Comparison of ENCODE assay signal across 8 cellular contexts in genomic region chr2:173962583-173963110, GRCh38. TPM values are rescaled to one million over a fixed set of nuclear protein-coding genes. Genes with fewer than 3 reads are reported as not detected.
DNase-seq lines count a peak whose midpoint lies in the region; ATAC-seq, FAIRE-seq and TF ChIP-seq lines count a peak whose summit lies in the region.

No MANE protein-coding gene starts in this region.

- peaks cover 2% of the 10 kb centered on the region; the same call in 1 of the 2 replicates for H3K36me3 ChIP-seq in Caco-2 (ENCODE audit: control insufficient read depth, insufficient read depth, low read length)

- POLR2A ChIA-PET in Caco-2 (lab: Charles Lee) = no interaction called here

- DNase-seq in Caco-2 (no peak), LNCaP clone FGC (ENCODE audit: low read depth) (no peak), GM12891 (ENCODE audit: insufficient read length, low spot score) (no peak), NCI-H774 (lab: John Stamatoyannopoulos, UW) (no peak)
- DNase-seq in natural killer cell treated with Interleukin-12 subunit alpha and Interleukin-12 subunit beta and Interleukin-15 and Interleukin-18, amount 100 ng/mL, for 72 hours (ENCODE audit: low spot score) = no peak
- DNase-seq in activated CD4-positive, CD25-positive, alpha-beta regulatory T cell treated with anti-CD3 and anti-CD28 coated beads, Interleukin-2, amount 50 U/mL, for 72 hours = no peak

- no peaks in the 10 kb centered on the region for H3K9me3 Mint-ChIP-seq in Caco-2 (ENCODE audit: unreplicated experiment)
- no peaks in the 10 kb centered on the region for H3K9me3 Mint-ChIP-seq in natural killer cell treated with Interleukin-12 subunit alpha and Interleukin-12 subunit beta and Interleukin-15 and Interleukin-18, amount 100 ng/mL, for 72 hours

- H3K36me3 Mint-ChIP-seq in Caco-2 (ENCODE audit: insufficient read depth, unreplicated experiment) = peaks cover 77% of the 10 kb centered on the region
- H3K36me3 Mint-ChIP-seq in natural killer cell treated with Interleukin-12 subunit alpha and Interleukin-12 subunit beta and Interleukin-15 and Interleukin-18, amount 100 ng/mL, for 72 hours = peaks cover 15% of the 10 kb centered on the region

- TF ChIP-seq POLR2A in GM12891 (IDR thresholded peaks at IDR 0.05; ENCODE audit: low read depth, low read length) = no peak

- CTCF ChIA-PET in Caco-2 (lab: Charles Lee) = interaction anchor here (0.6 to 1.1 kb wide), 2 partner anchors 78 to 363 kb away, joined by 3 to 4 read pairs; no protein-coding TSS in a partner anchor

- H3K4me1 ChIP-seq in Caco-2 = peaks cover 42% of the 10 kb centered on the region

- H3K4me3 Mint-ChIP-seq in Caco-2 (ENCODE audit: unreplicated experiment) = peak overlapping the region; percentile 98
- H3K4me3 Mint-ChIP-seq in natural killer cell treated with Interleukin-12 subunit alpha and Interleukin-12 subunit beta and Interleukin-15 and Interleukin-18, amount 100 ng/mL, for 72 hours = peak overlapping the region; percentile 95

- ATAC-seq in natural killer cell treated with Interleukin-12 subunit alpha and Interleukin-12 subunit beta and Interleukin-15 and Interleukin-18, amount 100 ng/mL, for 72 hours = no peak
- no peak for ATAC-seq in HG03135 (IDR thresholded peaks at IDR 0.05; ENCODE audit: unreplicated experiment)

- no peaks in the 10 kb centered on the region for H3K27me3 ChIP-seq in Caco-2 (replicated peaks; ENCODE audit: control insufficient read depth, insufficient read depth, low read length)

- H3K9me3 ChIP-seq in Caco-2 = no peaks in the 10 kb centered on the region

- H3K27me3 Mint-ChIP-seq in Caco-2 (ENCODE audit: insufficient read depth, unreplicated experiment) = no peaks in the 10 kb centered on the region
- no peaks in the 10 kb centered on the region for H3K27me3 Mint-ChIP-seq in natural killer cell treated with Interleukin-12 subunit alpha and Interleukin-12 subunit beta and Interleukin-15 and Interleukin-18, amount 100 ng/mL, for 72 hours

- FAIRE-seq in colon (lab: Jason Lieb, UNC) = peak; percentile 53
- no peak for FAIRE-seq in GM12891 (lab: Jason Lieb, UNC)

- intact Hi-C loops in Caco-2 (cut with micrococcal nuclease; ENCODE audit: unreplicated experiment) = loop anchor here (10.0 kb wide), 1 partner anchor 282 kb away; the partner anchor contains the start of gene OLA1

- H3K4me1 Mint-ChIP-seq in Caco-2 (ENCODE audit: low read depth, unreplicated experiment) = peaks cover 46% of the 10 kb centered on the region
- H3K4me1 Mint-ChIP-seq in natural killer cell treated with Interleukin-12 subunit alpha and Interleukin-12 subunit beta and Interleukin-15 and Interleukin-18, amount 100 ng/mL, for 72 hours (ENCODE audit: low read depth in 2 of 2) = peaks cover 46 to 58% of the 10 kb centered on the region in 2 donors

- TF ChIP-seq CTCF in Caco-2 (IDR thresholded peaks at IDR 0.05; ENCODE audit: insufficient read depth in 1 of 2, low read depth in 1 of 2, low read length in 1 of 2, severe bottlenecking in 1 of 2, unreplicated experiment in 1 of 2) (no peak), LNCaP clone FGC (IDR thresholded peaks at IDR 0.05; ENCODE audit: control insufficient read depth, extremely low read depth, insufficient read depth) (no peak)

- H3K27ac Mint-ChIP-seq in Caco-2 (ENCODE audit: unreplicated experiment) = peak overlapping the region; percentile 95
- peak overlapping the region; percentile 98 to 99 for H3K27ac Mint-ChIP-seq in natural killer cell treated with Interleukin-12 subunit alpha and Interleukin-12 subunit beta and Interleukin-15 and Interleukin-18, amount 100 ng/mL, for 72 hours

- BruUV-seq in Caco-2 (replicated peaks; lab: Mats Ljungman, UMichigan) = no TSS peak

- peak overlapping the region; percentile 98 for H3K4me3 ChIP-seq in Caco-2 (ENCODE audit: low read depth, low read length)
- H3K4me3 ChIP-seq in LNCaP clone FGC (ENCODE audit: low read depth, low read length) = peak overlapping the region; percentile 65

TF ChIP-seq in GM12891, 5 proteins besides CTCF, POLR2A, EP300 and RAD21:
- TF ChIP-seq SPI1 (IDR thresholded peaks at IDR 0.05; ENCODE audit: low read depth, low read length) = no peak
- no peak for TF ChIP-seq POLR2AphosphoS5 (IDR thresholded peaks at IDR 0.05; ENCODE audit: low read depth, low read length)
- no peak for TF ChIP-seq POU2F2 (IDR thresholded peaks at IDR 0.05; ENCODE audit: low read depth, low read length)
- TF ChIP-seq TAF1 (IDR thresholded peaks at IDR 0.05; ENCODE audit: low read depth, low read length) = no peak
- TF ChIP-seq PAX5 (IDR thresholded peaks at IDR 0.05; ENCODE audit: insufficient read depth, low read length, severe bottlenecking) = no peak

RNA-seq across cellular contexts. Expression of gene SP3, which starts 2.5 kb away (rescaled TPM):
- 108 and 111 TPM in 2 replicates for total RNA-seq in Caco-2 (2022)
- total RNA-seq in natural killer cell treated with Interleukin-12 subunit alpha and Interleukin-12 subunit beta and Interleukin-15 and Interleukin-18, amount 100 ng/mL, for 72 hours = 10 to 100 TPM; 89.5 to 99.5 TPM
- 19.9 TPM for polyA plus RNA-seq in GM12891 (2012; ENCODE audit: low read depth, missing spikeins)
